Comparison of ENCODE assay signal across 8 cellular contexts in genomic region chr1:160428655-160429054, GRCh38. TPM values are rescaled to one million over a fixed set of nuclear protein-coding genes. Genes with fewer than 3 reads are reported as not detected.
DNase-seq lines count a peak whose midpoint lies in the region; ATAC-seq and TF ChIP-seq lines count a peak whose summit lies in the region.

No MANE protein-coding gene starts in this region.

- POLR2A ChIA-PET in HCT116 (lab: Charles Lee) (interaction anchor here (0.7 to 1.0 kb wide), 2 partner anchors 247 to 831 kb away, joined by 3 read pairs; no protein-coding TSS in a partner anchor), Panc1 (lab: Charles Lee) (no interaction called here)

- no peaks in the 10 kb centered on the region for H4K20me1 ChIP-seq in DND-41 (ENCODE audit: insufficient read depth, low read length)
- H4K20me1 ChIP-seq in HCT116 (ENCODE audit: insufficient read depth) = no peaks in the 10 kb centered on the region

- no TSS peak for BruUV-seq in HCT116 (replicated peaks; lab: Mats Ljungman, UMichigan)
- BruUV-seq in Panc1 (replicated peaks; lab: Mats Ljungman, UMichigan) = no TSS peak

- TF ChIP-seq POLR2A in HCT116 (IDR thresholded peaks at IDR 0.05; ENCODE audit: borderline replicate concordance, extremely low read depth, insufficient read depth, insufficient read length) (no peak), GM18505 (IDR thresholded peaks at IDR 0.05; ENCODE audit: borderline replicate concordance, extremely low read depth, insufficient read depth, insufficient read length) (no peak)

- H3K36me3 ChIP-seq in DND-41 (ENCODE audit: insufficient read depth, low read length) (peaks cover 17% of the 10 kb centered on the region), HCT116 (ENCODE audit: control insufficient read depth in 1 of 2, insufficient read depth in 2 of 2, low read length in 2 of 2) (no peaks in the 10 kb centered on the region), Panc1 (ENCODE audit: control insufficient read depth, insufficient read depth, low read length) (no peaks in the 10 kb centered on the region)

- H3K27me3 ChIP-seq in DND-41 (ENCODE audit: insufficient read depth, low read length, poor library complexity) (no peaks in the 10 kb centered on the region), HCT116 (ENCODE audit: insufficient read depth, low read length) (no peaks in the 10 kb centered on the region), Panc1 (ENCODE audit: control insufficient read depth, insufficient read depth, low read length) (no peaks in the 10 kb centered on the region; the same call in 1 of the 2 replicates)

- H3K4me1 ChIP-seq in DND-41 (ENCODE audit: insufficient read depth, low read length) = peaks cover 30% of the 10 kb centered on the region
- H3K4me1 ChIP-seq in HCT116 (ENCODE audit: control insufficient read depth in 1 of 2, insufficient read depth in 2 of 2, low read length in 2 of 2) = peaks cover 0 to 4% of the 10 kb centered on the region in 2 experiments; a peak in 1 of 4 replicates
- H3K4me1 ChIP-seq in Panc1 (ENCODE audit: control insufficient read depth, insufficient read depth, low read length) = no peaks in the 10 kb centered on the region

- TF ChIP-seq CTCF in DND-41 (IDR thresholded peaks at IDR 0.05; ENCODE audit: borderline replicate concordance, extremely low read depth, low read length, poor library complexity, severe bottlenecking) (peak; percentile 88), HCT116 (IDR thresholded peaks at IDR 0.05 in 2 of 3, conservative IDR thresholded peaks at IDR 0.05 in 1 of 3; ENCODE audit: borderline replicate concordance in 1 of 3, insufficient read depth in 1 of 3, low read depth in 2 of 3, low read length in 2 of 3) (peak; percentile 58 to 91 (median 75)), Panc1 (IDR thresholded peaks at IDR 0.05) (peak; percentile 77)

- DNase-seq in DND-41 (peak; percentile 67), HCT116 (ENCODE audit: low read depth, low spot score) (peak; percentile 16), Panc1 (ENCODE audit: low read depth, low spot score) (no peak), amniotic epithelial cell (ENCODE audit: low read depth) (peak; percentile 55), hepatic stellate cell (ENCODE audit: low spot score) (peak; percentile 43)
- peak; percentile 42 for DNase-seq in stimulated activated CD4-positive, alpha-beta T cell treated with anti-CD3 and anti-CD28 coated beads, Interleukin-15, amount 100 ng/mL, for 24 hours

- intact Hi-C loops in HCT116 (cut with micrococcal nuclease) (loop anchor here (1.0 to 5.0 kb wide), 4 partner anchors 179 to 524 kb away; partner anchors contain the start of gene ITLN2), Panc1 (cut with micrococcal nuclease; ENCODE audit: unreplicated experiment) (loop anchor here (1.0 kb wide), 1 partner anchor 179 kb away; no protein-coding TSS in a partner anchor)

- CTCF ChIA-PET in HCT116 (lab: Charles Lee) = interaction anchor here (0.9 to 2.0 kb wide), 8 partner anchors 13 to 562 kb away, joined by 3 to 19 read pairs (median 4); partner anchors contain the start of gene ITLN2
- CTCF ChIA-PET in Panc1 (lab: Charles Lee) = interaction anchor here (0.8 to 1.2 kb wide), 2 partner anchors 10 to 181 kb away, joined by 3 to 9 read pairs; no protein-coding TSS in a partner anchor

- RAD21 ChIA-PET in HCT116 (lab: Charles Lee; ENCODE audit: low non-redundant PET in 1 of 2, low total read pairs in 2 of 2, uncharacterized antibody in 2 of 2, unreplicated experiment in 2 of 2) = interaction anchor here in 1 of 2 experiments (0.8 to 2.0 kb wide), 2 partner anchors 179 to 525 kb away, joined by 3 to 5 read pairs; partner anchors contain the start of gene ITLN2

- H3K79me2 ChIP-seq in DND-41 (ENCODE audit: insufficient read depth, low read length) (no peaks in the 10 kb centered on the region), HCT116 (ENCODE audit: insufficient read depth, low read length) (no peaks in the 10 kb centered on the region)

- peak; percentile 94 for TF ChIP-seq RAD21 in HCT116 (IDR thresholded peaks at IDR 0.05; ENCODE audit: low read depth)

- H3K4me2 ChIP-seq in DND-41 (ENCODE audit: insufficient read depth, low read length) = no peak overlapping the region
- H3K4me2 ChIP-seq in HCT116 (ENCODE audit: low read length) = no peak overlapping the region

- H3K9ac ChIP-seq in DND-41 (ENCODE audit: low read depth, low read length) (peak overlapping the region; percentile 1; the same call in 1 of the 2 replicates), HCT116 (ENCODE audit: low read length) (no peak overlapping the region)

- ATAC-seq in DND-41 (ENCODE audit: insufficient read depth, low read depth) (peak; percentile 91), HCT116 (peak; percentile 88), Panc1 (peak; percentile 83), HG03354 (IDR thresholded peaks at IDR 0.05; ENCODE audit: poor library complexity, severe bottlenecking, unreplicated experiment) (no peak), GM18505 (IDR thresholded peaks at IDR 0.05; ENCODE audit: unreplicated experiment) (no peak)

- in situ Hi-C loops in Panc1 (cut with HindIII; ENCODE audit: low pct_unique_long_range_greater_than_20kb, low sequenced_read_pairs) = no loop called here

- H3K9me3 ChIP-seq in DND-41 (ENCODE audit: insufficient read depth, low read length, severe bottlenecking) = no peaks in the 10 kb centered on the region
- no peaks in the 10 kb centered on the region for H3K9me3 ChIP-seq in HCT116 (ENCODE audit: control insufficient read depth in 1 of 2, insufficient read depth in 1 of 2, low read depth in 1 of 2, low read length in 2 of 2)
- no peaks in the 10 kb centered on the region for H3K9me3 ChIP-seq in Panc1 (ENCODE audit: control insufficient read depth, insufficient read depth, low read depth, low read length)

- no peaks in the 10 kb centered on the region for H3K9me2 ChIP-seq in HCT116 (ENCODE audit: insufficient read depth)

- peak overlapping the region; percentile 64 for H3K27ac ChIP-seq in DND-41 (ENCODE audit: low read length)
- H3K27ac ChIP-seq in HCT116 (ENCODE audit: low read depth, low read length) = no peak overlapping the region
- H3K27ac ChIP-seq in Panc1 (ENCODE audit: low read length) = no peak overlapping the region

- H2AFZ ChIP-seq in DND-41 (ENCODE audit: low read depth, low read length) (peak overlapping the region; percentile 36; the same call in 1 of the 2 replicates), HCT116 (ENCODE audit: low read depth, low read length, poor library complexity, severe bottlenecking) (no peak overlapping the region)

- no peak overlapping the region for H3K4me3 ChIP-seq in DND-41 (ENCODE audit: low read depth in 1 of 2, low read length in 2 of 2)
- no peak overlapping the region for H3K4me3 ChIP-seq in HCT116 (replicated peaks in 1 of 2; ENCODE audit: low read depth in 1 of 2, low read length in 2 of 2)
- no peak overlapping the region for H3K4me3 ChIP-seq in Panc1 (ENCODE audit: low read depth in 2 of 2, low read length in 2 of 2)

TF ChIP-seq in HCT116, 20 proteins besides CTCF, POLR2A, EP300 and RAD21:
- TF ChIP-seq YY1 (IDR thresholded peaks at IDR 0.05; ENCODE audit: extremely low read depth, insufficient replicate concordance, low read depth, low read length) (peak; percentile 8), MAX (IDR thresholded peaks at IDR 0.05) (no peak), SRF (IDR thresholded peaks at IDR 0.05; ENCODE audit: low read depth) (no peak)

RNA-seq across cellular contexts. Expression of gene VANGL2, which starts 28.3 kb away (rescaled TPM):
- total RNA-seq in HCT116 (2021; ENCODE audit: unreplicated experiment) (1.1 TPM), Panc1 (2021; ENCODE audit: unreplicated experiment) (0.10 TPM)
- 0.74 TPM in 2 replicates for polyA plus RNA-seq in HCT116 (2012)
- 0.08 TPM for polyA plus RNA-seq in Panc1 (2012; ENCODE audit: insufficient read length)

Comparison
In these comparisons a context has a peak if more than half of its experiments do, and no peak if none do; other contexts are left out.
1. ATAC-seq: peak in DND-41 (single experiment), HCT116 (single experiment) and Panc1 (single experiment); none in HG03354 (single experiment) and GM18505 (single experiment).
2. Peak in every context shown above with its lines, with median percentiles within 50 percentile points of each other: CTCF ChIP-seq.